1 cellular context compared by ENCODE assay signal in the genomic region with DNA sequence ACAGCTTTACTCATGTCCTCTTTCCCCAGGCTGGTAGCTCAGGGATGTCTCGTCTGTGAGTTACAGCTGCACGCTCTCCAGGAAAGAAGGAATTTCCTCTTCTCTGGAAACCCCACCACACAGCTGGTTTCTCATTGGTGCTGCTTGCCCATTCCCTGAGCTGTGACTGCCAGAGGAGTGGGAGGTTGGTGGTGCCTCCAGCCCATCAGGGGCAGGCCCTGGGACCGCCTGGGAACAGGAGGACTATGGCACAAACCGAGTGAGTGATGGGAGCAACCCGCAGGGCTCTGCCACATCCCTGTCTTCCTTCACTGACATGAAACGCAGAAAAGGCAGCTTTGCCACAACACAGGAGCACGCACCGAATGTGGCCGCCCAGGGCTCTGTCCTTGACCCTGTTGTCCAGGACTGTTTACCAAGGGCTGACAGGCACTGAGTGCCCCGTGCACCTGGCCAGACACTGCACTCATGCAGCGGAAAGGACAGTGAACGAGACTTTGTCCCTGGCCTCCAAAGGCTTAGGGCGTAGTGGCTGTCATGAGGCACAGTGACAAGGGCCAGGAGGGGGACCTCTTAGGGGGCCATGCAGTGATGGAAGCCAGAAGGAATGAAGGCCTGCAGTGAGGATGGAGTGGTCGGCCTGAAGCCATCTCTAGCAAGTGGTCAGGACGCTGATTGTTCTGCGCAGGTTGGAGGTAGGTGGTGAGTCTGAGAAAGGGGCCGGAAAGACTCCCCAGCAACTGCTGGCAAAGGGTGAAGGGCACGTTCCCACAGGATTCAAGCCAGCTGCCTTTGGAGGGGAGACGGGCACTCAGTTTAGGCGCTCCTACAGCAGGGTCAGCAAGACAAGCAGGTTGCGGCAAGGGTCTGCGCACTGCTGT.
TF ChIP-seq lines count a peak whose summit lies in the region.

No MANE protein-coding gene starts in this region.

TF ChIP-seq in K562, 482 proteins besides CTCF, POLR2A, EP300 and RAD21 (continues in another document):
- TF ChIP-seq POLR2AphosphoS5 (IDR thresholded peaks at IDR 0.05; ENCODE audit: control insufficient read depth, insufficient read depth, low read depth, low read length), result peak; percentile 15; the same call in 1 of the 2 replicates
- TF ChIP-seq, protein P1, sequence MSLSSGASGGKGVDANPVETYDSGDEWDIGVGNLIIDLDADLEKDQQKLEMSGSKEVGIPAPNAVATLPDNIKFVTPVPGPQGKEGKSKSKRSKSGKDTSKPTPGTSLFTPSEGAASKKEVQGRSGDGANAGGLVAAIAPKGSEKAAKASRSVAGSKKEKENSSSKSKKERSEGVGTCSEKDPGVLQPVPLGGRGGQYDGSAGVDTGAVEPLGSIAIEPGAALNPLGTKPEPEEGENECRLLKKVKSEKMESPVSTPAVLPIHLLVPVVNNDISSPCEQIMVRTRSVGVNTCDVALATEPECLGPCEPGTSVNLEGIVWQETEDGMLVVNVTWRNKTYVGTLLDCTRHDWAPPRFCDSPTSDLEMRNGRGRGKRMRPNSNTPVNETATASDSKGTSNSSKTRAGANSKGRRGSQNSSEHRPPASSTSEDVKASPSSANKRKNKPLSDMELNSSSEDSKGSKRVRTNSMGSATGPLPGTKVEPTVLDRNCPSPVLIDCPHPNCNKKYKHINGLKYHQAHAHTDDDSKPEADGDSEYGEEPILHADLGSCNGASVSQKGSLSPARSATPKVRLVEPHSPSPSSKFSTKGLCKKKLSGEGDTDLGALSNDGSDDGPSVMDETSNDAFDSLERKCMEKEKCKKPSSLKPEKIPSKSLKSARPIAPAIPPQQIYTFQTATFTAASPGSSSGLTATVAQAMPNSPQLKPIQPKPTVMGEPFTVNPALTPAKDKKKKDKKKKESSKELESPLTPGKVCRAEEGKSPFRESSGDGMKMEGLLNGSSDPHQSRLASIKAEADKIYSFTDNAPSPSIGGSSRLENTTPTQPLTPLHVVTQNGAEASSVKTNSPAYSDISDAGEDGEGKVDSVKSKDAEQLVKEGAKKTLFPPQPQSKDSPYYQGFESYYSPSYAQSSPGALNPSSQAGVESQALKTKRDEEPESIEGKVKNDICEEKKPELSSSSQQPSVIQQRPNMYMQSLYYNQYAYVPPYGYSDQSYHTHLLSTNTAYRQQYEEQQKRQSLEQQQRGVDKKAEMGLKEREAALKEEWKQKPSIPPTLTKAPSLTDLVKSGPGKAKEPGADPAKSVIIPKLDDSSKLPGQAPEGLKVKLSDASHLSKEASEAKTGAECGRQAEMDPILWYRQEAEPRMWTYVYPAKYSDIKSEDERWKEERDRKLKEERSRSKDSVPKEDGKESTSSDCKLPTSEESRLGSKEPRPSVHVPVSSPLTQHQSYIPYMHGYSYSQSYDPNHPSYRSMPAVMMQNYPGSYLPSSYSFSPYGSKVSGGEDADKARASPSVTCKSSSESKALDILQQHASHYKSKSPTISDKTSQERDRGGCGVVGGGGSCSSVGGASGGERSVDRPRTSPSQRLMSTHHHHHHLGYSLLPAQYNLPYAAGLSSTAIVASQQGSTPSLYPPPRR (CRISPR knock-in tag; IDR thresholded peaks at IDR 0.05; ENCODE audit: borderline replicate concordance), result no peak
- no peak for TF ChIP-seq EWSR1 (IDR thresholded peaks at IDR 0.05; ENCODE audit: borderline replicate concordance, low read depth, partially characterized antibody)
- TF ChIP-seq, protein P2, sequence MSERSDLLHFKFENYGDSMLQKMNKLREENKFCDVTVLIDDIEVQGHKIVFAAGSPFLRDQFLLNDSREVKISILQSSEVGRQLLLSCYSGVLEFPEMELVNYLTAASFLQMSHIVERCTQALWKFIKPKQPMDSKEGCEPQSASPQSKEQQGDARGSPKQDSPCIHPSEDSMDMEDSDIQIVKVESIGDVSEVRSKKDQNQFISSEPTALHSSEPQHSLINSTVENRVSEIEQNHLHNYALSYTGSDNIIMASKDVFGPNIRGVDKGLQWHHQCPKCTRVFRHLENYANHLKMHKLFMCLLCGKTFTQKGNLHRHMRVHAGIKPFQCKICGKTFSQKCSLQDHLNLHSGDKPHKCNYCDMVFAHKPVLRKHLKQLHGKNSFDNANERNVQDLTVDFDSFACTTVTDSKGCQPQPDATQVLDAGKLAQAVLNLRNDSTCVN (CRISPR knock-in tag; IDR thresholded peaks at IDR 0.05), result no peak
- TF ChIP-seq SNRNP70 (optimal IDR thresholded peaks at IDR 0.05; ENCODE audit: low read depth, low read length), result peak; percentile 30
- TF ChIP-seq, protein P3, sequence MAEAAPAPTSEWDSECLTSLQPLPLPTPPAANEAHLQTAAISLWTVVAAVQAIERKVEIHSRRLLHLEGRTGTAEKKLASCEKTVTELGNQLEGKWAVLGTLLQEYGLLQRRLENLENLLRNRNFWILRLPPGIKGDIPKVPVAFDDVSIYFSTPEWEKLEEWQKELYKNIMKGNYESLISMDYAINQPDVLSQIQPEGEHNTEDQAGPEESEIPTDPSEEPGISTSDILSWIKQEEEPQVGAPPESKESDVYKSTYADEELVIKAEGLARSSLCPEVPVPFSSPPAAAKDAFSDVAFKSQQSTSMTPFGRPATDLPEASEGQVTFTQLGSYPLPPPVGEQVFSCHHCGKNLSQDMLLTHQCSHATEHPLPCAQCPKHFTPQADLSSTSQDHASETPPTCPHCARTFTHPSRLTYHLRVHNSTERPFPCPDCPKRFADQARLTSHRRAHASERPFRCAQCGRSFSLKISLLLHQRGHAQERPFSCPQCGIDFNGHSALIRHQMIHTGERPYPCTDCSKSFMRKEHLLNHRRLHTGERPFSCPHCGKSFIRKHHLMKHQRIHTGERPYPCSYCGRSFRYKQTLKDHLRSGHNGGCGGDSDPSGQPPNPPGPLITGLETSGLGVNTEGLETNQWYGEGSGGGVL (CRISPR knock-in tag; IDR thresholded peaks at IDR 0.05), result no peak
- no peak for TF ChIP-seq SP2 (IDR thresholded peaks at IDR 0.05; ENCODE audit: extremely low read depth, low read depth, low read length, poor library complexity, severe bottlenecking)
- TF ChIP-seq PML (IDR thresholded peaks at IDR 0.05; ENCODE audit: low read length), result 0 out of 2 replicates have a peak, but pooled peaks have one; percentile 27
- no peak for TF ChIP-seq PHF8 (IDR thresholded peaks at IDR 0.05; ENCODE audit: borderline replicate concordance, low read length)
- TF ChIP-seq HMGN3 (IDR thresholded peaks at IDR 0.05; ENCODE audit: borderline replicate concordance, extremely low read depth, insufficient read length, low read depth, low read length), result peak; percentile 21
- TF ChIP-seq POLR2AphosphoS2 (IDR thresholded peaks at IDR 0.05; ENCODE audit: low read length), result peak; percentile 89
- TF ChIP-seq NEUROD1 (IDR thresholded peaks at IDR 0.05; ENCODE audit: borderline replicate concordance, low read depth, low read length, partially characterized antibody), result no peak
- TF ChIP-seq, protein P4, sequence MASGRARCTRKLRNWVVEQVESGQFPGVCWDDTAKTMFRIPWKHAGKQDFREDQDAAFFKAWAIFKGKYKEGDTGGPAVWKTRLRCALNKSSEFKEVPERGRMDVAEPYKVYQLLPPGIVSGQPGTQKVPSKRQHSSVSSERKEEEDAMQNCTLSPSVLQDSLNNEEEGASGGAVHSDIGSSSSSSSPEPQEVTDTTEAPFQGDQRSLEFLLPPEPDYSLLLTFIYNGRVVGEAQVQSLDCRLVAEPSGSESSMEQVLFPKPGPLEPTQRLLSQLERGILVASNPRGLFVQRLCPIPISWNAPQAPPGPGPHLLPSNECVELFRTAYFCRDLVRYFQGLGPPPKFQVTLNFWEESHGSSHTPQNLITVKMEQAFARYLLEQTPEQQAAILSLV (tag; IDR thresholded peaks at IDR 0.05), result no peak
- TF ChIP-seq, protein P5, sequence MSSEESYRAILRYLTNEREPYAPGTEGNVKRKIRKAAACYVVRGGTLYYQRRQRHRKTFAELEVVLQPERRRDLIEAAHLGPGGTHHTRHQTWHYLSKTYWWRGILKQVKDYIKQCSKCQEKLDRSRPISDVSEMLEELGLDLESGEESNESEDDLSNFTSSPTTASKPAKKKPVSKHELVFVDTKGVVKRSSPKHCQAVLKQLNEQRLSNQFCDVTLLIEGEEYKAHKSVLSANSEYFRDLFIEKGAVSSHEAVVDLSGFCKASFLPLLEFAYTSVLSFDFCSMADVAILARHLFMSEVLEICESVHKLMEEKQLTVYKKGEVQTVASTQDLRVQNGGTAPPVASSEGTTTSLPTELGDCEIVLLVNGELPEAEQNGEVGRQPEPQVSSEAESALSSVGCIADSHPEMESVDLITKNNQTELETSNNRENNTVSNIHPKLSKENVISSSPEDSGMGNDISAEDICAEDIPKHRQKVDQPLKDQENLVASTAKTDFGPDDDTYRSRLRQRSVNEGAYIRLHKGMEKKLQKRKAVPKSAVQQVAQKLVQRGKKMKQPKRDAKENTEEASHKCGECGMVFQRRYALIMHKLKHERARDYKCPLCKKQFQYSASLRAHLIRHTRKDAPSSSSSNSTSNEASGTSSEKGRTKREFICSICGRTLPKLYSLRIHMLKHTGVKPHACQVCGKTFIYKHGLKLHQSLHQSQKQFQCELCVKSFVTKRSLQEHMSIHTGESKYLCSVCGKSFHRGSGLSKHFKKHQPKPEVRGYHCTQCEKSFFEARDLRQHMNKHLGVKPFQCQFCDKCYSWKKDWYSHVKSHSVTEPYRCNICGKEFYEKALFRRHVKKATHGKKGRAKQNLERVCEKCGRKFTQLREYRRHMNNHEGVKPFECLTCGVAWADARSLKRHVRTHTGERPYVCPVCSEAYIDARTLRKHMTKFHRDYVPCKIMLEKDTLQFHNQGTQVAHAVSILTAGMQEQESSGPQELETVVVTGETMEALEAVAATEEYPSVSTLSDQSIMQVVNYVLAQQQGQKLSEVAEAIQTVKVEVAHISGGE (CRISPR knock-in tag; IDR thresholded peaks at IDR 0.05), result no peak
- TF ChIP-seq ATF7 (IDR thresholded peaks at IDR 0.05), result no peak
- peak; percentile 0; the same call in 1 of the 2 replicates for TF ChIP-seq CEBPG (CRISPR knock-in tag; IDR thresholded peaks at IDR 0.05)
- no peak for TF ChIP-seq CEBPG (tag; conservative IDR thresholded peaks at IDR 0.05 in 1 of 2, IDR thresholded peaks at IDR 0.05 in 1 of 2)
- no peak for TF ChIP-seq KDM2B (CRISPR knock-in tag; IDR thresholded peaks at IDR 0.05)
- no peak for TF ChIP-seq KAT8 (IDR thresholded peaks at IDR 0.05; ENCODE audit: low read depth)
- TF ChIP-seq, protein P6, sequence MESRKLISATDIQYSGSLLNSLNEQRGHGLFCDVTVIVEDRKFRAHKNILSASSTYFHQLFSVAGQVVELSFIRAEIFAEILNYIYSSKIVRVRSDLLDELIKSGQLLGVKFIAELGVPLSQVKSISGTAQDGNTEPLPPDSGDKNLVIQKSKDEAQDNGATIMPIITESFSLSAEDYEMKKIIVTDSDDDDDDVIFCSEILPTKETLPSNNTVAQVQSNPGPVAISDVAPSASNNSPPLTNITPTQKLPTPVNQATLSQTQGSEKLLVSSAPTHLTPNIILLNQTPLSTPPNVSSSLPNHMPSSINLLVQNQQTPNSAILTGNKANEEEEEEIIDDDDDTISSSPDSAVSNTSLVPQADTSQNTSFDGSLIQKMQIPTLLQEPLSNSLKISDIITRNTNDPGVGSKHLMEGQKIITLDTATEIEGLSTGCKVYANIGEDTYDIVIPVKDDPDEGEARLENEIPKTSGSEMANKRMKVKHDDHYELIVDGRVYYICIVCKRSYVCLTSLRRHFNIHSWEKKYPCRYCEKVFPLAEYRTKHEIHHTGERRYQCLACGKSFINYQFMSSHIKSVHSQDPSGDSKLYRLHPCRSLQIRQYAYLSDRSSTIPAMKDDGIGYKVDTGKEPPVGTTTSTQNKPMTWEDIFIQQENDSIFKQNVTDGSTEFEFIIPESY (CRISPR knock-in tag; IDR thresholded peaks at IDR 0.05), result 0 out of 2 replicates have a peak, but pooled peaks have one; percentile 16
- no peak for TF ChIP-seq ELF4 (CRISPR knock-in tag; IDR thresholded peaks at IDR 0.05)
- peak; percentile 23; the same call in 1 of the 2 replicates for TF ChIP-seq ZNF263 (CRISPR knock-in tag; IDR thresholded peaks at IDR 0.05; ENCODE audit: borderline replicate concordance)
- peak; percentile 69 for TF ChIP-seq POLR2G (IDR thresholded peaks at IDR 0.05; ENCODE audit: low read depth, low read length)
- TF ChIP-seq TSC22D4 (tag; IDR thresholded peaks at IDR 0.05), result no peak
- no peak for TF ChIP-seq ZEB2 (IDR thresholded peaks at IDR 0.05)
- TF ChIP-seq, protein P7, sequence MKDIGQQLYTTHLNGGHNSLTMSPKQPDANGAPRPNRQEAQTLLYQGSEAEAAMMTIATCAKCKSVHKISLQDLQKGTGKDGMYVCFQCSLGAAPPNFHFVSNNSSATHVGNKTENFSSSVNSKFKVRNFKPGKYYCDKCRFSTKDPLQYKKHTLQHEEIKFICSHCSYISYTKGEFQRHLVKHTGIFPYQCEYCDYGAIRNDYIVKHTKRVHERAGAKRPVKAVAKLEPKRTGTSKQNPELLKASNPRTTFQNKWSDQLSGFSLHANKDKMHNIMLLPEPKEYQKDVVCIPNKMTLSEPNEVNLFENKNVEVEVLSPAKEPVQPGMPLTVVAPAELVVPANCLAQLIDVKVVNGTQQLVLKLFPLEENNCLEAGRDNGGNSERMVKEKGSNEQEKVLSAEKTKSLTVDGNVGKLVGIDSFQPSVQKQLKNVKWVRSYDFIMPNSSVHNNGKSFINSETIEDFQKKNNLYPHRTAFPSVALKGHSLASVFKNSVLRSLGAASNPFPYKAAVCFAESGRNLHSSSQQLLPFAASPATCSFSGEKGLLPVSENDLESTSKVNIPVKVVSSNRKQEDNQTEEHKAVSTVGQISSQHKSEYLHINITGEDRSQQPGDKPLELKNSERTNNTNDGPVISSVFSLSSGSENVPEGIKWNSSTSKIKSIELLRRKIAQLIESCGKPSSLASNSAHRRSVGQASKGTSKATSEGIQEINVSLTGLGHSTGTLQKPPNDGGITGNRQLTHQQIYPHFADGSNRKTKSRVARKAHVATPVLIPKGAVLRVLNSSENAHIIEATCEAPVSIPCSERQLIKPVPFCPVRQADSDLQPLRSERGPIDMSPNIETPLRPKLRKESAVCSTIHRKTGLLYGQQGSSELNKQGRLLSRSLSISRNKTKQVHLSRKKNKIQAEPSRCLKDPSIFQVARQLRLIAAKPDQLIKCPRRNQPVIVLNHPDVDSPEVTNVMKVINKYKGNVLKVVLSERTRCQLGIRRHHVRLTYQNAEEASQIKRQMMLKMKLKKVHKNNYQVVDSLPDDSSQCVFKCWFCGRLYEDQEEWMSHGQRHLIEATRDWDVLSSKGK (CRISPR knock-in tag; IDR thresholded peaks at IDR 0.05), result no peak
- peak; percentile 46; the same call in 1 of the 2 replicates for TF ChIP-seq ZNF224 (CRISPR knock-in tag; IDR thresholded peaks at IDR 0.05)
- TF ChIP-seq, protein P8, sequence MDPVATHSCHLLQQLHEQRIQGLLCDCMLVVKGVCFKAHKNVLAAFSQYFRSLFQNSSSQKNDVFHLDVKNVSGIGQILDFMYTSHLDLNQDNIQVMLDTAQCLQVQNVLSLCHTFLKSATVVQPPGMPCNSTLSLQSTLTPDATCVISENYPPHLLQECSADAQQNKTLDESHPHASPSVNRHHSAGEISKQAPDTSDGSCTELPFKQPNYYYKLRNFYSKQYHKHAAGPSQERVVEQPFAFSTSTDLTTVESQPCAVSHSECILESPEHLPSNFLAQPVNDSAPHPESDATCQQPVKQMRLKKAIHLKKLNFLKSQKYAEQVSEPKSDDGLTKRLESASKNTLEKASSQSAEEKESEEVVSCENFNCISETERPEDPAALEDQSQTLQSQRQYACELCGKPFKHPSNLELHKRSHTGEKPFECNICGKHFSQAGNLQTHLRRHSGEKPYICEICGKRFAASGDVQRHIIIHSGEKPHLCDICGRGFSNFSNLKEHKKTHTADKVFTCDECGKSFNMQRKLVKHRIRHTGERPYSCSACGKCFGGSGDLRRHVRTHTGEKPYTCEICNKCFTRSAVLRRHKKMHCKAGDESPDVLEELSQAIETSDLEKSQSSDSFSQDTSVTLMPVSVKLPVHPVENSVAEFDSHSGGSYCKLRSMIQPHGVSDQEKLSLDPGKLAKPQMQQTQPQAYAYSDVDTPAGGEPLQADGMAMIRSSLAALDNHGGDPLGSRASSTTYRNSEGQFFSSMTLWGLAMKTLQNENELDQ (CRISPR knock-in tag; IDR thresholded peaks at IDR 0.05; ENCODE audit: borderline replicate concordance), result no peak
- TF ChIP-seq, protein P9, sequence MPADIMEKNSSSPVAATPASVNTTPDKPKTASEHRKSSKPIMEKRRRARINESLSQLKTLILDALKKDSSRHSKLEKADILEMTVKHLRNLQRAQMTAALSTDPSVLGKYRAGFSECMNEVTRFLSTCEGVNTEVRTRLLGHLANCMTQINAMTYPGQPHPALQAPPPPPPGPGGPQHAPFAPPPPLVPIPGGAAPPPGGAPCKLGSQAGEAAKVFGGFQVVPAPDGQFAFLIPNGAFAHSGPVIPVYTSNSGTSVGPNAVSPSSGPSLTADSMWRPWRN (IDR thresholded peaks at IDR 0.05; ENCODE audit: low read depth), result no peak
